ENCODE assay signal across 8 cellular contexts in genomic region chr1:52601976-52602327, GRCh38. TPM values are rescaled to one million over a fixed set of nuclear protein-coding genes. Genes with fewer than 3 reads are reported as not detected.
DNase-seq lines count a peak whose midpoint lies in the region; ATAC-seq and TF ChIP-seq lines count a peak whose summit lies in the region.

No MANE protein-coding gene starts in this region.

- no peaks in the 10 kb centered on the region; the same call in 1 of the 2 replicates for H3K9me3 ChIP-seq in NT2/D1 (ENCODE audit: insufficient read depth, low read length)

- H3K27me3 ChIP-seq in BJ (ENCODE audit: control insufficient read depth, insufficient read depth, low read length) (no peaks in the 10 kb centered on the region), NT2/D1 (ENCODE audit: insufficient read depth, insufficient read length) (peaks cover 19% of the 10 kb centered on the region)

- DNase-seq in BJ (ENCODE audit: low read depth) (no peak), NT2/D1 (ENCODE audit: low read depth, low spot score) (no peak), epithelial cell of proximal tubule (ENCODE audit: low read depth) (no peak), nephron progenitor cell (no peak), D341Med (ENCODE audit: low spot score) (no peak)
- DNase-seq in stimulated activated CD4-positive, alpha-beta T cell treated with anti-CD3 and anti-CD28 coated beads, Interleukin-4, amount 100 ng/mL, for 24 hours: no peak

- H3K4me1 ChIP-seq in NT2/D1 (ENCODE audit: insufficient read depth, insufficient read length): peaks cover 11% of the 10 kb centered on the region

- no peaks in the 10 kb centered on the region for H3K9me3 Mint-ChIP-seq in nephron progenitor cell

- H3K36me3 ChIP-seq in BJ (ENCODE audit: control insufficient read depth, insufficient read depth, low read length): no peaks in the 10 kb centered on the region
- peaks cover 33% of the 10 kb centered on the region for H3K36me3 ChIP-seq in NT2/D1 (ENCODE audit: insufficient read depth, insufficient read length, low read length)

- H3K9ac ChIP-seq in NT2/D1 (ENCODE audit: insufficient read length, low read depth): peak overlapping the region; percentile 76

- H3K27ac Mint-ChIP-seq in nephron progenitor cell: no peak overlapping the region

- H3K27me3 Mint-ChIP-seq in nephron progenitor cell (ENCODE audit: low read depth, poor library complexity): peaks cover 28% of the 10 kb centered on the region

- H3K4me3 Mint-ChIP-seq in nephron progenitor cell: peak overlapping the region; percentile 76

- POLR2A ChIA-PET in BJ (lab: Charles Lee): no interaction called here

- H3K36me3 Mint-ChIP-seq in nephron progenitor cell (ENCODE audit: low read depth): peaks cover 13% of the 10 kb centered on the region

- H3K4me1 Mint-ChIP-seq in nephron progenitor cell: peaks cover 31% of the 10 kb centered on the region

- H3K4me3 ChIP-seq in BJ (ENCODE audit: low read depth, low read length) (peak overlapping the region; percentile 36), NT2/D1 (ENCODE audit: insufficient read length, low read depth) (peak overlapping the region; percentile 61), epithelial cell of proximal tubule (ENCODE audit: low read depth, low read length) (peak overlapping the region; percentile 51)

- TF ChIP-seq CTCF in BJ (IDR thresholded peaks at IDR 0.05; ENCODE audit: insufficient read depth, low read depth, low read length) (no peak), epithelial cell of proximal tubule (conservative IDR thresholded peaks at IDR 0.05; ENCODE audit: low read depth, low read length) (no peak), nephron progenitor cell (IDR thresholded peaks at IDR 0.05) (no peak)

- CTCF ChIA-PET in BJ (lab: Yijun Ruan, JAX): interaction anchor here (1.5 kb wide), 1 partner anchor 46 kb away, joined by 3 read pairs; no protein-coding TSS in a partner anchor

- ATAC-seq in HG03342 (IDR thresholded peaks at IDR 0.05; ENCODE audit: unreplicated experiment) (no peak), GM19452 (IDR thresholded peaks at IDR 0.05; ENCODE audit: unreplicated experiment) (no peak)

RNA-seq across cellular contexts. Expression of gene GPX7, which starts 0.2 kb away (rescaled TPM):
- polyA plus RNA-seq in BJ (2011; rRNA removed): 40.6 and 44.5 TPM in 2 replicates
- polyA minus RNA-seq in BJ (2011; rRNA and poly(A)+ RNA removed): 14.2 and 28.9 TPM in 2 replicates
- total RNA-seq in epithelial cell of proximal tubule: 35.1 and 39.8 TPM in 2 replicates

RNA-seq across cellular contexts. Expression of gene SHISAL2A, which starts 31.0 kb away (rescaled TPM):
- not detected in 2 replicates for polyA plus RNA-seq in BJ (2011; rRNA removed)
- not detected in 2 replicates for polyA minus RNA-seq in BJ (2011; rRNA and poly(A)+ RNA removed)
- 0.17 TPM in 1 of 2 replicates, not detected in the other for total RNA-seq in epithelial cell of proximal tubule

RNA-seq across cellular contexts. Expression of gene TUT4, which starts 49.1 kb away (rescaled TPM):
- polyA plus RNA-seq in BJ (2011; rRNA removed): 17.6 and 27.9 TPM in 2 replicates
- 7.4 and 8.7 TPM in 2 replicates for polyA minus RNA-seq in BJ (2011; rRNA and poly(A)+ RNA removed)
- total RNA-seq in epithelial cell of proximal tubule: 17.5 and 18.7 TPM in 2 replicates
